In the genomic region with DNA sequence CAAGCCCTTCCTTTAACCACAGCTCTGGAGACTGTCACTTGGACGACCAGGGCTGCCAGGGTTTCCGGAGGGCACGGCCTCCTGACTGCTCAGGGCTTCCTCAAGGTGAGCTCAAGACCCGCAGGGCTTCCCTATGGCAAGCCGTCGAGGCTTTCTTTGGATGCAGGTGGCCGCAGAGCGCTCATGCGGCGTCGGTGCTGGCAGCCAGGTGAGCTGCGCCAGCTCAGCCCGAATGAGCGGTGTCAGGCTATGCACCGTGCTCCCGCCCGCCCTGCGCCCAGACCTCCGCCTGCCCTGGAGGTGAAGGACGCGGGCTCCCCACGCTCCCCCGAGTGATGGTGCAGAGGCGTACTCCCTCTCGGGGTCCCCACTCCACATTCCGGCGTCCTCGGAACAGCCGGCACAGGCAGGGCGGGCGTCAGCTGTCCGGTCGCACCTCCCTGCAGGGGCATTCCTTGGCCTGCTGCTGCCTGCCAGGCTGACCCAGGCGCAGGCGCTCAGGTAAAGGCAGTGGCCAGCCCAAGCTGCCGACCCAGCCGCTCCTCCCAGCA, we compare ENCODE assay signal across 10 cellular contexts. TPM values are rescaled to one million over a fixed set of nuclear protein-coding genes. Genes with fewer than 3 reads are reported as not detected.
DNase-seq lines count a peak whose midpoint lies in the region; ATAC-seq and TF ChIP-seq lines count a peak whose summit lies in the region.
"Had no signal": no experiment of that assay in that cellular context is flagged by ENCODE, and none has a peak within 500 bp of the region (broad histone marks: within the 10 kb centered on the region; RNA-seq: fewer than 3 reads in every experiment).

No MANE protein-coding gene starts in this region.

- peaks cover 33% of the 10 kb centered on the region for H3K27me3 Mint-ChIP-seq in WTC11 (ENCODE audit: low read depth)

- no peak for TF ChIP-seq CTCF in AG10803 (conservative IDR thresholded peaks at IDR 0.05; ENCODE audit: low read length)
- TF ChIP-seq CTCF in WTC11 (IDR thresholded peaks at IDR 0.05): no peak
- TF ChIP-seq CTCF in ovary (IDR thresholded peaks at IDR 0.05): no peak

- POLR2A ChIA-PET in WTC11 (lab: Charles Lee): interaction anchor here (1.0 to 2.2 kb wide), 5 partner anchors 9 to 90 kb away, joined by 3 to 9 read pairs (median 6); a partner anchor contains a TSS

- intact Hi-C loops in left ventricle myocardium superior (cut with micrococcal nuclease): no loop called here
- intact Hi-C loops in ovary (cut with DNase I): no loop called here

- H3K4me3 ChIP-seq in AG10803 (ENCODE audit: low read length) (peak overlapping the region; percentile 67), ovary (peak overlapping the region; percentile 39)

- H3K36me3 ChIP-seq in ovary: no peaks in the 10 kb centered on the region

- 63 to 74% (median 63%) methylated on average over 12 to 37 of the region's 37 CpGs for WGBS in ovary, 3 donors

- H3K27ac Mint-ChIP-seq in WTC11: no peak overlapping the region
- H3K27ac Mint-ChIP-seq: stimulated activated naive CD8-positive, alpha-beta T cell treated with anti-CD3 and anti-CD28 coated beads, Interleukin-15, Interleukin-2, amounts not matched to agents 100 ng/mL and 50 ng/mL, for 24 hours had no signal

- no peak for TF ChIP-seq POLR2A in ovary (IDR thresholded peaks at IDR 0.05)

- peaks cover 39% of the 10 kb centered on the region for H3K4me1 Mint-ChIP-seq in WTC11
- H3K4me1 Mint-ChIP-seq: central memory CD8-positive, alpha-beta T cell had no signal

- DNase-seq in AG10803 (ENCODE audit: low read depth) (no peak), WTC11 (ENCODE audit: low spot score) (peak; percentile 58), left ventricle myocardium superior (no peak), ovary (no peak), NCI-H1105 (lab: John Stamatoyannopoulos, UW) (no peak), germinal center (ENCODE audit: low spot score) (no peak), GM19240 (ENCODE audit: insufficient read length, low spot score) (no peak), NCI-H526 treated with DMSO at 0.1 percent for 48 hours (lab: John Stamatoyannopoulos, UW) (no peak)

- no peak for TF ChIP-seq EP300 in ovary (IDR thresholded peaks at IDR 0.05)

- no peaks in the 10 kb centered on the region for H3K9me3 ChIP-seq in ovary

- H3K4me3 Mint-ChIP-seq in WTC11: peak overlapping the region; percentile 82
- H3K4me3 Mint-ChIP-seq: central memory CD8-positive, alpha-beta T cell had no signal

- H3K4me1 ChIP-seq in ovary (ENCODE audit: insufficient read depth): peaks cover 6% of the 10 kb centered on the region

- no peaks in the 10 kb centered on the region for H3K36me3 Mint-ChIP-seq in WTC11

- H3K27me3 ChIP-seq in ovary: no peaks in the 10 kb centered on the region

- ATAC-seq in WTC11: peak; percentile 37
- ATAC-seq in left ventricle myocardium superior: peak; percentile 44

- no peaks in the 10 kb centered on the region for H3K9me3 Mint-ChIP-seq in WTC11
- H3K9me3 Mint-ChIP-seq: central memory CD8-positive, alpha-beta T cell; stimulated activated naive CD8-positive, alpha-beta T cell treated with anti-CD3 and anti-CD28 coated beads, Interleukin-15, Interleukin-2, amounts not matched to agents 100 ng/mL and 50 ng/mL, for 24 hours had no signal

- H3K27ac ChIP-seq in ovary: no peak overlapping the region

- CTCF ChIA-PET in WTC11 (lab: Charles Lee): interaction anchor here (0.5 to 4.4 kb wide), 15 partner anchors 9 to 248 kb away, joined by 3 to 81 read pairs (median 7); a partner anchor contains a TSS

TF ChIP-seq in WTC11, 78 proteins besides CTCF, POLR2A, EP300 and RAD21 (continues in another document):
- no peak for TF ChIP-seq SP1 (CRISPR knock-in tag; conservative IDR thresholded peaks at IDR 0.05)
- no peak; the same call in 1 of the 2 replicates for TF ChIP-seq CREB1 (CRISPR knock-in tag; IDR thresholded peaks at IDR 0.05)
- TF ChIP-seq TEAD4 (CRISPR knock-in tag; IDR thresholded peaks at IDR 0.05): no peak
- TF ChIP-seq, protein P1, sequence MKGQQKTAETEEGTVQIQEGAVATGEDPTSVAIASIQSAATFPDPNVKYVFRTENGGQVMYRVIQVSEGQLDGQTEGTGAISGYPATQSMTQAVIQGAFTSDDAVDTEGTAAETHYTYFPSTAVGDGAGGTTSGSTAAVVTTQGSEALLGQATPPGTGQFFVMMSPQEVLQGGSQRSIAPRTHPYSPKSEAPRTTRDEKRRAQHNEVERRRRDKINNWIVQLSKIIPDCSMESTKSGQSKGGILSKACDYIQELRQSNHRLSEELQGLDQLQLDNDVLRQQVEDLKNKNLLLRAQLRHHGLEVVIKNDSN (CRISPR knock-in tag; IDR thresholded peaks at IDR 0.05): peak; percentile 13; the same call in 1 of the 2 replicates
- TF ChIP-seq, protein P2, sequence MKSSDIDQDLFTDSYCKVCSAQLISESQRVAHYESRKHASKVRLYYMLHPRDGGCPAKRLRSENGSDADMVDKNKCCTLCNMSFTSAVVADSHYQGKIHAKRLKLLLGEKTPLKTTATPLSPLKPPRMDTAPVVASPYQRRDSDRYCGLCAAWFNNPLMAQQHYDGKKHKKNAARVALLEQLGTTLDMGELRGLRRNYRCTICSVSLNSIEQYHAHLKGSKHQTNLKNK (CRISPR knock-in tag; IDR thresholded peaks at IDR 0.05): no peak
- TF ChIP-seq FOXP1 (CRISPR knock-in tag; IDR thresholded peaks at IDR 0.05; ENCODE audit: borderline replicate concordance): peak; percentile 56; the same call in 1 of the 2 replicates
- no peak for TF ChIP-seq ZNF317 (CRISPR knock-in tag; IDR thresholded peaks at IDR 0.05; ENCODE audit: borderline replicate concordance, low read depth)
- TF ChIP-seq EMX1 (CRISPR knock-in tag; IDR thresholded peaks at IDR 0.05): no peak
- no peak for TF ChIP-seq TP53 (CRISPR knock-in tag; IDR thresholded peaks at IDR 0.05)
- TF ChIP-seq CBFB (CRISPR knock-in tag; IDR thresholded peaks at IDR 0.05; ENCODE audit: low read depth): no peak
- 0 out of 2 replicates have a peak, but pooled peaks have one; percentile 73 for TF ChIP-seq ESRRA (CRISPR knock-in tag; IDR thresholded peaks at IDR 0.05; ENCODE audit: borderline replicate concordance)
- no peak for TF ChIP-seq ETV6 (CRISPR knock-in tag; IDR thresholded peaks at IDR 0.05)
- TF ChIP-seq ZNF232 (CRISPR knock-in tag; IDR thresholded peaks at IDR 0.05): peak; percentile 26; the same call in 1 of the 2 replicates
- TF ChIP-seq NFATC4 (CRISPR knock-in tag; IDR thresholded peaks at IDR 0.05): no peak
- no peak for TF ChIP-seq NR3C1 (CRISPR knock-in tag; conservative IDR thresholded peaks at IDR 0.05; ENCODE audit: low read depth)
- TF ChIP-seq ZNF263 (CRISPR knock-in tag; IDR thresholded peaks at IDR 0.05; ENCODE audit: low read depth): peak; percentile 54; the same call in 1 of the 2 replicates
- TF ChIP-seq, protein P3, sequence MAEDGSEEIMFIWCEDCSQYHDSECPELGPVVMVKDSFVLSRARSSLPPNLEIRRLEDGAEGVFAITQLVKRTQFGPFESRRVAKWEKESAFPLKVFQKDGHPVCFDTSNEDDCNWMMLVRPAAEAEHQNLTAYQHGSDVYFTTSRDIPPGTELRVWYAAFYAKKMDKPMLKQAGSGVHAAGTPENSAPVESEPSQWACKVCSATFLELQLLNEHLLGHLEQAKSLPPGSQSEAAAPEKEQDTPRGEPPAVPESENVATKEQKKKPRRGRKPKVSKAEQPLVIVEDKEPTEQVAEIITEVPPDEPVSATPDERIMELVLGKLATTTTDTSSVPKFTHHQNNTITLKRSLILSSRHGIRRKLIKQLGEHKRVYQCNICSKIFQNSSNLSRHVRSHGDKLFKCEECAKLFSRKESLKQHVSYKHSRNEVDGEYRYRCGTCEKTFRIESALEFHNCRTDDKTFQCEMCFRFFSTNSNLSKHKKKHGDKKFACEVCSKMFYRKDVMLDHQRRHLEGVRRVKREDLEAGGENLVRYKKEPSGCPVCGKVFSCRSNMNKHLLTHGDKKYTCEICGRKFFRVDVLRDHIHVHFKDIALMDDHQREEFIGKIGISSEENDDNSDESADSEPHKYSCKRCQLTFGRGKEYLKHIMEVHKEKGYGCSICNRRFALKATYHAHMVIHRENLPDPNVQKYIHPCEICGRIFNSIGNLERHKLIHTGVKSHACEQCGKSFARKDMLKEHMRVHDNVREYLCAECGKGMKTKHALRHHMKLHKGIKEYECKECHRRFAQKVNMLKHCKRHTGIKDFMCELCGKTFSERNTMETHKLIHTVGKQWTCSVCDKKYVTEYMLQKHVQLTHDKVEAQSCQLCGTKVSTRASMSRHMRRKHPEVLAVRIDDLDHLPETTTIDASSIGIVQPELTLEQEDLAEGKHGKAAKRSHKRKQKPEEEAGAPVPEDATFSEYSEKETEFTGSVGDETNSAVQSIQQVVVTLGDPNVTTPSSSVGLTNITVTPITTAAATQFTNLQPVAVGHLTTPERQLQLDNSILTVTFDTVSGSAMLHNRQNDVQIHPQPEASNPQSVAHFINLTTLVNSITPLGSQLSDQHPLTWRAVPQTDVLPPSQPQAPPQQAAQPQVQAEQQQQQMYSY (CRISPR knock-in tag; IDR thresholded peaks at IDR 0.05): no peak

RNA-seq across cellular contexts. Expression of a gene that starts 20.8 kb away (rescaled TPM):
- 137 to 240 TPM (median 149 TPM) in 3 replicates for total RNA-seq in WTC11 (2021)
- 82.0 TPM for total RNA-seq in left ventricle myocardium superior
- 100 to 1,000 TPM in 6 of 7 donors, 10 to 100 TPM in 1; 85.6 to 155 (median 139) TPM for total RNA-seq in ovary
- polyA plus RNA-seq in ovary: 10 to 100 TPM; 77.3 to 95.5 TPM

RNA-seq across cellular contexts. Expression of a gene that starts 33.0 kb away (rescaled TPM):
- 0.23 to 0.50 TPM (median 0.23 TPM) in 3 replicates for total RNA-seq in WTC11 (2021)
- total RNA-seq in left ventricle myocardium superior: 0.52 TPM
- not detected for total RNA-seq in ovary
- under 1 TPM in 1 of 2 donors, not detected in 1; 0.15 TPM for polyA plus RNA-seq in ovary
